Comparison of ENCODE assay signal across 9 cellular contexts in genomic region chr18:73985855-73986254, GRCh38.
"Had no signal": no experiment of that assay in that cellular context is flagged by ENCODE, and none has a peak within 500 bp of the region (broad histone marks: within the 10 kb centered on the region; RNA-seq: fewer than 3 reads in every experiment).

No MANE protein-coding gene starts in this region.

- H3K4me2 ChIP-seq: GM23338, KMS-11 had no signal

- DNase-seq: H9, HCEC 1CT, KBM-7 had no signal

- ATAC-seq: GM23338 had no signal

- H3K4me3 ChIP-seq: GM23338 had no signal

- FAIRE-seq: H1, H54 had no signal

- H3K27me3 Mint-ChIP-seq: IgD-negative memory B cell had no signal

- H3K27ac Mint-ChIP-seq: GM23338, H9, IgD-negative memory B cell had no signal

- H3K4me3 Mint-ChIP-seq: GM23338, H9, IgD-negative memory B cell had no signal

- H3K4me1 Mint-ChIP-seq: GM23338, H9, IgD-negative memory B cell had no signal

- H3K27ac ChIP-seq: HL-60, KMS-11 had no signal
